Comparison of ENCODE assay signal across 11 cellular contexts in the genomic region with DNA sequence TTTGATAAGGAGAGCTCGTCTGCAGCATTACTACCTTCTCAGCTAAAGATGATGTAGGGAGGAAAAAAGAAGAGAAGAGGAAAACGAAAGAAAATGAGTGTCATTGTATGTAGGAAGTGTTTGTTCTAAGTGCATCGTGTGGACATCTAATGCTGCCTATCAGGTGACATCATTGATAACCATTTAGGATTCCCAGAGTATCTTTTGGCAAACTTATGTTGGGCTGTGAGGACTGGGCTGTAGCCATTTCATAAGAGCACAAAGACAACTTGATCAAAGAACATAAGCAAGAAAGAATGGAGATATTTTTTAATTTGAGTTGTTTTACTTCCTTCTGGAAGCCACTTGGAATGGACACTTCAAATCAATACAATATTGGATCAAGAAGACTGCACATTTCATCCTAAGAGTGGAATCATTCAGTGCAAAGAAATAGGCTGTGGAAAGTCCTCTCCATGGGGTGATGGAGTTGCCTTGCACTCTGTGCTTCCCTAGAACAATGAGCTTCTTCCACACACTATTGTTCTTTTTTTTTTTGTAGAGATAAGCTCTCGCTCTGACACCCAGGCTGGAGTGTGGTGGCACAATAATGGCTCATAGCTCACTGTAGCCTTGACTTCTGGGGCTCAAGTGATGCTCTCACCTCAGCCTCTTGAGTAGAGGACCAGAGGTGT. TPM values are rescaled to one million over a fixed set of nuclear protein-coding genes. Genes with fewer than 3 reads are reported as not detected.
DNase-seq lines count a peak whose midpoint lies in the region; TF ChIP-seq lines count a peak whose summit lies in the region.
"Had no signal": no experiment of that assay in that cellular context is flagged by ENCODE, and none has a peak within 500 bp of the region (broad histone marks: within the 10 kb centered on the region; RNA-seq: fewer than 3 reads in every experiment).

No MANE protein-coding gene starts in this region.

- H3K27me3 ChIP-seq in CD4-positive, alpha-beta memory T cell (ENCODE audit: insufficient read depth, low read length): no peaks in the 10 kb centered on the region
- no peaks in the 10 kb centered on the region for H3K27me3 ChIP-seq in trophoblast cell (ENCODE audit: insufficient read depth, low read length)

- H3K4me2 ChIP-seq in trophoblast cell (ENCODE audit: low read length): peak overlapping the region; percentile 4

- peak overlapping the region; percentile 95 for H2BK12ac ChIP-seq in trophoblast cell (ENCODE audit: low read length)

- CTCF ChIA-PET in CD4-positive, alpha-beta memory T cell (lab: Charles Lee; ENCODE audit: partially characterized antibody): interaction anchor here (0.8 to 6.1 kb wide), 10 partner anchors 11 to 213 kb away, joined by 3 to 42 read pairs (median 4); a partner anchor contains a TSS
- CTCF ChIA-PET in RWPE1 (lab: Yijun Ruan, JAX): interaction anchor here (0.8 to 1.1 kb wide), 4 partner anchors 21 to 212 kb away, joined by 3 to 4 read pairs (median 3); no protein-coding TSS in a partner anchor

- POLR2A ChIA-PET in CD4-positive, alpha-beta memory T cell (lab: Charles Lee; ENCODE audit: partially characterized antibody): interaction anchor here (0.9 to 5.2 kb wide), 13 partner anchors 9 to 245 kb away, joined by 3 to 59 read pairs (median 4); a partner anchor contains a TSS
- POLR2A ChIA-PET in RWPE1 (lab: Yijun Ruan, JAX; ENCODE audit: low non-redundant PET): no interaction called here

- H3K4ac ChIP-seq in trophoblast cell (ENCODE audit: low read depth, low read length): no peak overlapping the region

- H4K12ac ChIP-seq in trophoblast cell (ENCODE audit: low read depth, low read length): no peak overlapping the region

- peak overlapping the region; percentile 86 to 97 (median 92) for H3K4me3 Mint-ChIP-seq in CD4-positive, alpha-beta memory T cell
- H3K4me3 Mint-ChIP-seq in dendritic cell treated with granulocyte-macrophage colony-stimulating factor and Interleukin-4, amounts not matched to agents 40 ng/mL and 50 ng/mL, for 4 days: peak overlapping the region; percentile 62

- H3K27ac Mint-ChIP-seq in CD4-positive, alpha-beta memory T cell: peak overlapping the region; percentile 73 to 97 (median 95)
- H3K27ac Mint-ChIP-seq in dendritic cell treated with granulocyte-macrophage colony-stimulating factor and Interleukin-4, amounts not matched to agents 40 ng/mL and 50 ng/mL, for 4 days: peak overlapping the region; percentile 16

- H3K4me1 Mint-ChIP-seq in CD4-positive, alpha-beta memory T cell: peaks cover 16 to 29% (median 25%) of the 10 kb centered on the region in 4 donors
- peaks cover 12% of the 10 kb centered on the region for H3K4me1 Mint-ChIP-seq in dendritic cell treated with granulocyte-macrophage colony-stimulating factor and Interleukin-4, amounts not matched to agents 40 ng/mL and 50 ng/mL, for 4 days (ENCODE audit: low read depth)

- peaks cover 0 to 3% (median 0%) of the 10 kb centered on the region in 8 donors for H3K9me3 Mint-ChIP-seq in CD4-positive, alpha-beta memory T cell
- peaks cover 7% of the 10 kb centered on the region for H3K9me3 Mint-ChIP-seq in dendritic cell treated with granulocyte-macrophage colony-stimulating factor and Interleukin-4, amounts not matched to agents 40 ng/mL and 50 ng/mL, for 4 days

- H3K9ac ChIP-seq in trophoblast cell (ENCODE audit: low read length): no peak overlapping the region

- no peak for TF ChIP-seq CTCF in RWPE1 (conservative IDR thresholded peaks at IDR 0.05; ENCODE audit: low read depth)

- peak overlapping the region; percentile 7 to 36 for H3K4me3 ChIP-seq in CD4-positive, alpha-beta memory T cell (ENCODE audit: low read length in 2 of 2)
- H3K4me3 ChIP-seq in trophoblast cell (ENCODE audit: low read depth, low read length): no peak overlapping the region

- peak overlapping the region; percentile 89 for H3K18ac ChIP-seq in trophoblast cell (ENCODE audit: low read length)

- no peak overlapping the region for H3K23ac ChIP-seq in trophoblast cell (ENCODE audit: low read length)

- peak overlapping the region; percentile 89 for H4K91ac ChIP-seq in trophoblast cell (ENCODE audit: low read depth, low read length)

- H2AK5ac ChIP-seq in trophoblast cell (ENCODE audit: low read length): peak overlapping the region; percentile 72

- no peaks in the 10 kb centered on the region for H3K79me2 ChIP-seq in trophoblast cell (ENCODE audit: control insufficient read depth, insufficient read depth, low read length, poor library complexity)

- no peaks in the 10 kb centered on the region for H3K36me3 ChIP-seq in CD4-positive, alpha-beta memory T cell (ENCODE audit: insufficient read depth, low read length)
- H3K36me3 ChIP-seq in trophoblast cell (ENCODE audit: control insufficient read depth in 1 of 2, insufficient read depth in 2 of 2, low read length in 2 of 2): no peaks in the 10 kb centered on the region

- no peak for DNase-seq in CD4-positive, alpha-beta memory T cell
- DNase-seq in RWPE1 (ENCODE audit: low spot score) (no peak), trophoblast cell (no peak), cerebellum (ENCODE audit: low spot score) (no peak), NCI-H524 treated with DMSO at 0.1 percent for 48 hours (lab: John Stamatoyannopoulos, UW) (no peak), SKM-1 treated with dmso at 0.1 percent for 144 hours (lab: John Stamatoyannopoulos, UW; ENCODE audit: unreplicated experiment) (no peak), HK-2 (ENCODE audit: unreplicated experiment) (no peak)
- DNase-seq: activated naive CD4-positive, alpha-beta T cell; NCI-H146 had no signal

- H3K9me3 ChIP-seq in CD4-positive, alpha-beta memory T cell (ENCODE audit: control insufficient read depth in 1 of 2, low read length in 2 of 2): no peaks in the 10 kb centered on the region
- H3K9me3 ChIP-seq in trophoblast cell (ENCODE audit: insufficient read depth, low read depth, low read length): no peaks in the 10 kb centered on the region

- peak overlapping the region; percentile 29 for H4K8ac ChIP-seq in trophoblast cell (ENCODE audit: low read depth, low read length)

- WGBS in trophoblast cell (ENCODE audit: extremely low coverage, insufficient coverage, insufficient read length): no CpG with 5 or more reads among the region's 4 CpGs

- H3K27me3 Mint-ChIP-seq in CD4-positive, alpha-beta memory T cell: peaks cover 0 to 1% of the 10 kb centered on the region in 2 donors
- peaks cover 4% of the 10 kb centered on the region for H3K27me3 Mint-ChIP-seq in dendritic cell treated with granulocyte-macrophage colony-stimulating factor and Interleukin-4, amounts not matched to agents 40 ng/mL and 50 ng/mL, for 4 days

- H3K27ac ChIP-seq in CD4-positive, alpha-beta memory T cell (ENCODE audit: low read depth, low read length): peak overlapping the region; percentile 32
- H3K27ac ChIP-seq in RWPE1 (peak overlapping the region; percentile 64), trophoblast cell (ENCODE audit: low read depth, low read length) (peak overlapping the region; percentile 90)
- H3K27ac ChIP-seq: VCaP had no signal

- peak overlapping the region; percentile 94 for H2BK5ac ChIP-seq in trophoblast cell (ENCODE audit: low read depth, low read length, poor library complexity)

- peaks cover 28% of the 10 kb centered on the region for H3K4me1 ChIP-seq in CD4-positive, alpha-beta memory T cell (ENCODE audit: insufficient read depth, low read length)
- peaks cover 5 to 9% of the 10 kb centered on the region in 2 experiments for H3K4me1 ChIP-seq in trophoblast cell (ENCODE audit: control insufficient read depth in 1 of 2, insufficient read depth in 2 of 2, low read length in 2 of 2)

- peak overlapping the region; percentile 49 for H3K14ac ChIP-seq in trophoblast cell (ENCODE audit: low read length)

- no peaks in the 10 kb centered on the region for H3K36me3 Mint-ChIP-seq in CD4-positive, alpha-beta memory T cell
- no peaks in the 10 kb centered on the region for H3K36me3 Mint-ChIP-seq in dendritic cell treated with granulocyte-macrophage colony-stimulating factor and Interleukin-4, amounts not matched to agents 40 ng/mL and 50 ng/mL, for 4 days (ENCODE audit: low read depth)

- H2BK120ac ChIP-seq in trophoblast cell (ENCODE audit: insufficient read depth, low read length, poor library complexity): peak overlapping the region; percentile 83

- H3K79me1 ChIP-seq in trophoblast cell (ENCODE audit: low read length): peaks cover 15% of the 10 kb centered on the region

- intact Hi-C loops in CD4-positive, alpha-beta memory T cell (cut with micrococcal nuclease): loop anchor here (1.0 kb wide), 2 partner anchors 34 to 52 kb away; a partner anchor contains a TSS
- intact Hi-C loops in dendritic cell treated with granulocyte-macrophage colony-stimulating factor and Interleukin-4, amounts not matched to agents 40 ng/mL and 50 ng/mL, for 4 days (cut with micrococcal nuclease): loop anchor here (10.0 kb wide), 1 partner anchor 48 kb away; a partner anchor contains a TSS

- H2AFZ ChIP-seq in trophoblast cell (ENCODE audit: insufficient read depth, low read length, poor library complexity): no peak overlapping the region

RNA-seq across cellular contexts. Expression of a gene that starts 52.4 kb away (rescaled TPM):
- 10 to 100 TPM; 45.7 to 47.0 TPM for total RNA-seq in CD4-positive, alpha-beta memory T cell
- polyA plus RNA-seq in CD4-positive, alpha-beta memory T cell: 10 to 100 TPM; 46.1 to 47.4 TPM
- polyA plus RNA-seq in trophoblast cell (2013): 59.8 and 60.3 TPM in 2 replicates
- 50.9 TPM for total RNA-seq in cerebellum

Comparison
In these comparisons a context has a peak if more than half of its experiments do, and no peak if none do; other contexts are left out.
1. H3K27ac ChIP-seq: peak in every context shown above with its lines; median percentile 90 in trophoblast cell; 64 in RWPE1; 32 in CD4-positive, alpha-beta memory T cell.